ENCODE assay signal across 24 cellular contexts in genomic region chr11:103862827-103863213, GRCh38.
A peak's percentile ranks its signal among the peaks of the same experiment; 100 is the strongest.
DNase-seq lines count a peak whose midpoint lies in the region; ATAC-seq, FAIRE-seq and TF ChIP-seq lines count a peak whose summit lies in the region.
"Had no signal": no experiment of that assay in that cellular context is flagged by ENCODE, and none has a peak within 500 bp of the region (broad histone marks: within the 10 kb centered on the region; RNA-seq: fewer than 3 reads in every experiment).

No MANE protein-coding gene starts in this region.

- H3K4me3 Mint-ChIP-seq in H9, result no peak overlapping the region
- H3K4me3 Mint-ChIP-seq: activated CD4-positive, alpha-beta T cell treated with anti-CD3 and anti-CD28 coated beads, Interleukin-2, amount 10 ng/mL, durations not matched to agents 24 days and 14 days; activated naive CD8-positive, alpha-beta T cell treated with anti-CD3 and anti-CD28 coated beads, Interleukin-2, amount 50 U/mL, for 24 hours; stimulated activated naive CD8-positive, alpha-beta T cell treated with anti-CD3 and anti-CD28 coated beads, Interleukin-15, amount 100 ng/mL, for 72 hours had no signal

- H3K27ac ChIP-seq in H9 (ENCODE audit: insufficient read length, low read depth, low read length) (no peak overlapping the region), PC-3 (ENCODE audit: low read length) (no peak overlapping the region), caudate nucleus (ENCODE audit: low read depth, low read length) (no peak overlapping the region)
- H3K27ac ChIP-seq: coronary artery, heart right ventricle, transverse colon had no signal

- no TSS peak for BruUV-seq in PC-3 (replicated peaks; lab: Mats Ljungman, UMichigan)

- H3K9me3 ChIP-seq in H9 (ENCODE audit: control insufficient read depth, low read depth, low read length) (no peaks in the 10 kb centered on the region), PC-3 (ENCODE audit: low read length) (no peaks in the 10 kb centered on the region)
- H3K9me3 ChIP-seq: heart right ventricle, transverse colon had no signal

- POLR2A ChIA-PET in PC-3 (lab: Charles Lee; ENCODE audit: unreplicated experiment), result no interaction called here

- TF ChIP-seq CTCF in H9 (conservative IDR thresholded peaks at IDR 0.05) (peak; percentile 45), PC-3 (conservative IDR thresholded peaks at IDR 0.05; ENCODE audit: low read depth, low read length) (0 out of 2 replicates have a peak, but pooled peaks have one; percentile 11)

- H3K27me3 Mint-ChIP-seq in H9 (ENCODE audit: low read depth), result no peaks in the 10 kb centered on the region
- H3K27me3 Mint-ChIP-seq: activated CD4-positive, alpha-beta T cell treated with anti-CD3 and anti-CD28 coated beads, Interleukin-2, amount 10 ng/mL, durations not matched to agents 24 days and 14 days; activated naive CD8-positive, alpha-beta T cell treated with anti-CD3 and anti-CD28 coated beads, Interleukin-2, amount 50 U/mL, for 24 hours; stimulated activated naive CD8-positive, alpha-beta T cell treated with anti-CD3 and anti-CD28 coated beads, Interleukin-15, amount 100 ng/mL, for 72 hours had no signal

- H3K23me2 ChIP-seq in H9 (ENCODE audit: insufficient read length, low read depth, low read length, poor library complexity, severe bottlenecking), result no peaks in the 10 kb centered on the region

- H3K27ac Mint-ChIP-seq in H9, result no peak overlapping the region
- H3K27ac Mint-ChIP-seq: activated CD4-positive, alpha-beta T cell treated with anti-CD3 and anti-CD28 coated beads, Interleukin-2, amount 10 ng/mL, durations not matched to agents 24 days and 14 days; activated naive CD8-positive, alpha-beta T cell treated with anti-CD3 and anti-CD28 coated beads, Interleukin-2, amount 50 U/mL, for 24 hours; activated T-helper 2 cell treated with anti-CD3 and anti-CD28 coated beads, Interferon-gamma antibody, Interleukin-2, Interleukin-4, amounts not matched to agents 10 μg/mL and 5 μg/mL and 100 μg/mL, durations not matched to agents 14 hours and 24 hours and 36 hours had no signal

- no peak for TF ChIP-seq POLR2A in GM12892 (IDR thresholded peaks at IDR 0.05; ENCODE audit: low read depth, low read length)

- no peak overlapping the region for H3K9ac ChIP-seq in H9 (ENCODE audit: extremely low read depth, insufficient read length, low read length)
- H3K9ac ChIP-seq in PC-3 (ENCODE audit: low read length), result no peak overlapping the region

- H3K4ac ChIP-seq in H9 (ENCODE audit: low read depth, low read length), result no peak overlapping the region

- no CpG with 5 or more reads among the region's 3 CpGs for WGBS in H9 (ENCODE audit: extremely low coverage, insufficient read length, low lambda C conversion rate)

- no peak overlapping the region for H3T11ph ChIP-seq in H9 (ENCODE audit: low read length)

- H3K4me3 ChIP-seq in PC-3 (ENCODE audit: low read length), result no peak overlapping the region
- H3K4me3 ChIP-seq: coronary artery, heart right ventricle, lung, transverse colon had no signal

- no peak overlapping the region for H4K91ac ChIP-seq in H9 (ENCODE audit: insufficient read length, low read depth, low read length)

- no peaks in the 10 kb centered on the region for H3K9me2 ChIP-seq in PC-3 (replicated peaks; ENCODE audit: low read length)

- DNase-seq in GM12892 (ENCODE audit: insufficient read length) (no peak), H9 (peak; percentile 35), PC-3 (no peak), iPS-NIHi11 (ENCODE audit: low spot score) (peak; percentile 41), NCI-H1092 (lab: John Stamatoyannopoulos, UW) (no peak), caudate nucleus (lab: John Stamatoyannopoulos, UW) (no peak)
- DNase-seq in stimulated activated CD4-positive, alpha-beta T cell treated with anti-CD3 and anti-CD28 coated beads, Interleukin-1b, Interleukin-23, amount 100 ng/mL, for 48 hours, result no peak
- DNase-seq: activated CD4-positive, alpha-beta T cell treated with anti-CD3 and anti-CD28 coated beads, Interleukin-2, amount 10 ng/mL, durations not matched to agents 24 days and 14 days; activated naive CD8-positive, alpha-beta T cell treated with anti-CD3 and anti-CD28 coated beads, Interleukin-2, amount 50 U/mL, for 24 hours; heart right ventricle; islet precursor cell; NCI-H1417 treated with DMSO at 0.1 percent for 48 hours; NCI-H524 treated with DMSO at 0.1 percent for 48 hours; retina; SHP77; stimulated activated CD4-positive, alpha-beta T cell treated with anti-CD3 and anti-CD28 coated beads, Interleukin-4, amount 100 ng/mL, for 4 hours; stimulated activated naive CD8-positive, alpha-beta T cell treated with anti-CD3 and anti-CD28 coated beads, Interleukin-15, amount 100 ng/mL, for 72 hours; T-helper 1 cell; transverse colon had no signal

- no peak overlapping the region for H2BK15ac ChIP-seq in H9 (ENCODE audit: low read depth, low read length)

- H2BK20ac ChIP-seq in H9 (ENCODE audit: low read depth, low read length, poor library complexity, severe bottlenecking), result no peak overlapping the region

- H3K14ac ChIP-seq in H9 (ENCODE audit: insufficient read depth, low read length), result no peak overlapping the region

- H2BK12ac ChIP-seq in H9 (ENCODE audit: insufficient read length, low read depth, low read length), result no peak overlapping the region

- peaks cover 1% of the 10 kb centered on the region; the same call in 1 of the 2 replicates for H3K4me1 ChIP-seq in H9 (ENCODE audit: insufficient read depth, low read length)
- H3K4me1 ChIP-seq in PC-3 (ENCODE audit: insufficient read depth, low read length), result no peaks in the 10 kb centered on the region
- H3K4me1 ChIP-seq: heart right ventricle, transverse colon had no signal

- H2AFZ ChIP-seq in H9 (ENCODE audit: low read length) (no peak overlapping the region), PC-3 (ENCODE audit: low read length) (no peak overlapping the region)

- H3K27me3 ChIP-seq in H9 (ENCODE audit: insufficient read depth, low read length) (no peaks in the 10 kb centered on the region), PC-3 (ENCODE audit: low read length) (peaks cover 8% of the 10 kb centered on the region)
- H3K27me3 ChIP-seq: heart right ventricle, transverse colon had no signal

- no peak overlapping the region for H4K8ac ChIP-seq in H9 (replicated peaks; ENCODE audit: insufficient read length, low read depth, low read length)

- H3K79me2 ChIP-seq in H9 (ENCODE audit: insufficient read depth, low read length) (no peaks in the 10 kb centered on the region), PC-3 (ENCODE audit: low read length) (no peaks in the 10 kb centered on the region)

- H3K4me2 ChIP-seq in H9 (ENCODE audit: insufficient read depth, insufficient read length, low read length), result no peak overlapping the region
- H3K4me2 ChIP-seq in PC-3 (ENCODE audit: low read length), result no peak overlapping the region

- H3K4me1 Mint-ChIP-seq in H9, result peaks cover 3 to 4% of the 10 kb centered on the region in 2 experiments; a peak in 2 of 4 replicates
- H3K4me1 Mint-ChIP-seq: activated CD4-positive, alpha-beta T cell treated with anti-CD3 and anti-CD28 coated beads, Interleukin-2, amount 10 ng/mL, durations not matched to agents 24 days and 14 days; activated naive CD8-positive, alpha-beta T cell treated with anti-CD3 and anti-CD28 coated beads, Interleukin-2, amount 50 U/mL, for 24 hours; stimulated activated naive CD8-positive, alpha-beta T cell treated with anti-CD3 and anti-CD28 coated beads, Interleukin-15, amount 100 ng/mL, for 72 hours had no signal

- no peaks in the 10 kb centered on the region for H3K9me3 Mint-ChIP-seq in H9
- H3K9me3 Mint-ChIP-seq: activated CD4-positive, alpha-beta T cell treated with anti-CD3 and anti-CD28 coated beads, Interleukin-2, amount 10 ng/mL, durations not matched to agents 24 days and 14 days; activated naive CD8-positive, alpha-beta T cell treated with anti-CD3 and anti-CD28 coated beads, Interleukin-2, amount 50 U/mL, for 24 hours; activated T-helper 2 cell treated with anti-CD3 and anti-CD28 coated beads, Interferon-gamma antibody, Interleukin-2, Interleukin-4, amounts not matched to agents 10 μg/mL and 5 μg/mL and 100 μg/mL, durations not matched to agents 14 hours and 24 hours and 36 hours had no signal

- no peak overlapping the region for H2BK5ac ChIP-seq in H9 (ENCODE audit: insufficient read length, low read length)

- no peaks in the 10 kb centered on the region for H3K79me1 ChIP-seq in H9 (ENCODE audit: insufficient read depth, low read depth, low read length, poor library complexity, severe bottlenecking)

- H4K5ac ChIP-seq in H9 (ENCODE audit: insufficient read length, low read depth, low read length), result no peak overlapping the region

- intact Hi-C loops in PC-3 (cut with micrococcal nuclease), result no loop called here

- FAIRE-seq in GM12892 (lab: Jason Lieb, UNC), result peak; percentile 9
- FAIRE-seq: endothelial cell of umbilical vein had no signal

- no peaks in the 10 kb centered on the region for H3F3A ChIP-seq in PC-3 (ENCODE audit: low read length, unreplicated experiment)

- H3K23ac ChIP-seq in H9 (ENCODE audit: insufficient read length, low read depth, low read length), result no peak overlapping the region

- H3K56ac ChIP-seq in H9 (ENCODE audit: insufficient read length, low read depth, low read length), result no peak overlapping the region

- H3K36me3 ChIP-seq in PC-3 (ENCODE audit: low read depth, low read length), result no peaks in the 10 kb centered on the region
- H3K36me3 ChIP-seq: heart right ventricle, transverse colon had no signal

- H2BK120ac ChIP-seq in H9 (ENCODE audit: low read depth, low read length, poor library complexity, severe bottlenecking), result no peak overlapping the region

- no peak for ATAC-seq in PC-3
- ATAC-seq in esophagus mucosa, result no peak
- ATAC-seq: activated naive CD8-positive, alpha-beta T cell treated with anti-CD3 and anti-CD28 coated beads, Interleukin-2, amount 50 U/mL, for 24 hours; heart right ventricle had no signal

- H2AK5ac ChIP-seq in H9 (ENCODE audit: insufficient read length, low read length), result no peak overlapping the region

- H4K20me1 ChIP-seq in H9 (ENCODE audit: control insufficient read depth, insufficient read depth, insufficient read length), result no peaks in the 10 kb centered on the region
- H4K20me1 ChIP-seq in PC-3 (ENCODE audit: low read length), result no peaks in the 10 kb centered on the region

- CTCF ChIA-PET in PC-3 (lab: Charles Lee), result no interaction called here

- no peaks in the 10 kb centered on the region for H3K36me3 Mint-ChIP-seq in H9 (ENCODE audit: insufficient read depth in 1 of 3, low read depth in 3 of 3)

- no peak overlapping the region for H3K18ac ChIP-seq in H9 (ENCODE audit: insufficient read length, low read depth, low read length)

Comparison
In these comparisons a context has a peak if more than half of its experiments do, and no peak if none do; other contexts are left out.
1. DNase-seq: peak in H9 (single experiment) and iPS-NIHi11 (single experiment); none in GM12892 (single experiment), PC-3 (single experiment), NCI-H1092 (single experiment), stimulated activated CD4-positive, alpha-beta T cell treated with anti-CD3 and anti-CD28 coated beads, Interleukin-1b, Interleukin-23, amount 100 ng/mL, for 48 hours (single experiment) and caudate nucleus (0 of 61).